In the genomic region with DNA sequence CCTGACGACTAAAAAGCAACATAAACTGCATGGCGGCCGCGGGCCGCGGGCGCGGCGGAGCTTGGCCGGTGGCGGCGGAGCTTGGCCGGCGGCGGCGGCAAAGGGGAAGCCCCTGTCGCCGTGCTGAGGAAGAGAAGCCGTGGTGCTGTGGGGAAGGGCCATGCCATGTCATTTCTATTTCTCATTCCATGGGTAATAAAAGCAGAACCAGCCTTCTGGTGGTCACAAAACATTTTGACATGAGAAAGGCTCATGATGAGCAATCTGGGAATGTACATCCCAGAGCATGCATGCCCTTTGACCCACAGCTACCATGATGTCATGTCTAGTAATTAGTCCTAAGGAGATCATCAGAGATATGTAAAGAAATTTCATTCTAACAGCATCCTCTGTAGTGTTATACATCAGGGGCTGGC, we compare ENCODE assay signal across 8 cellular contexts. TPM values are rescaled to one million over a fixed set of nuclear protein-coding genes. Genes with fewer than 3 reads are reported as not detected.
A peak's percentile ranks its signal among the peaks of the same experiment; 100 is the strongest.
DNase-seq lines count a peak whose midpoint lies in the region; ATAC-seq and TF ChIP-seq lines count a peak whose summit lies in the region.

No MANE protein-coding gene starts in this region.

- no peaks in the 10 kb centered on the region for H3K36me3 Mint-ChIP-seq in T-helper 1 cell treated with Interleukin-12 subunit alpha and Interleukin-12 subunit beta and Interleukin-4 antibody, amounts not matched to agents 30 μg/mL and 1 μg/mL, for 36 hours (ENCODE audit: low read depth)

- TF ChIP-seq CTCF in SK-N-SH (IDR thresholded peaks at IDR 0.05) = no peak

- no peaks in the 10 kb centered on the region for H3K9me3 Mint-ChIP-seq in T-helper 1 cell treated with Interleukin-12 subunit alpha and Interleukin-12 subunit beta and Interleukin-4 antibody, amounts not matched to agents 30 μg/mL and 1 μg/mL, for 36 hours

- H3K27me3 ChIP-seq in neuron (ENCODE audit: insufficient read depth, low read length) (no peaks in the 10 kb centered on the region), SK-N-SH (ENCODE audit: insufficient read depth) (no peaks in the 10 kb centered on the region)

- H3K9ac ChIP-seq in SK-N-SH = no peak overlapping the region

- H3K4me3 ChIP-seq in neuron (ENCODE audit: low read length) (peak overlapping the region; percentile 6), SK-N-SH (ENCODE audit: low read depth in 2 of 2, low read length in 1 of 2) (no peak overlapping the region)

- no peaks in the 10 kb centered on the region for H3K9me2 ChIP-seq in SK-N-SH

- no peak for TF ChIP-seq RAD21 in SK-N-SH (IDR thresholded peaks at IDR 0.05; ENCODE audit: low read length)

- no peaks in the 10 kb centered on the region for H3K79me2 ChIP-seq in SK-N-SH (ENCODE audit: insufficient read depth)

- no peak overlapping the region for H3K27ac Mint-ChIP-seq in T-helper 1 cell treated with Interleukin-12 subunit alpha and Interleukin-12 subunit beta and Interleukin-4 antibody, amounts not matched to agents 30 μg/mL and 1 μg/mL, for 36 hours

- no peaks in the 10 kb centered on the region for H4K20me1 ChIP-seq in SK-N-SH (ENCODE audit: insufficient read depth)

- H3K36me3 ChIP-seq in neuron (ENCODE audit: insufficient read depth, low read length) (no peaks in the 10 kb centered on the region), SK-N-SH (replicated peaks in 1 of 2; ENCODE audit: control insufficient read depth in 1 of 2, insufficient read depth in 2 of 2, low read length in 1 of 2) (no peaks in the 10 kb centered on the region)

- H2AFZ ChIP-seq in neuron (ENCODE audit: low read depth, low read length) = no peak overlapping the region
- no peak overlapping the region for H2AFZ ChIP-seq in SK-N-SH (ENCODE audit: low read depth)

- no peak overlapping the region for H3K4me2 ChIP-seq in SK-N-SH

- H3K4me1 Mint-ChIP-seq in T-helper 1 cell treated with Interleukin-12 subunit alpha and Interleukin-12 subunit beta and Interleukin-4 antibody, amounts not matched to agents 30 μg/mL and 1 μg/mL, for 36 hours (ENCODE audit: low read depth) = peaks cover 16% of the 10 kb centered on the region

- no peaks in the 10 kb centered on the region for H3K9me3 ChIP-seq in neuron (ENCODE audit: low read length)
- no peaks in the 10 kb centered on the region for H3K9me3 ChIP-seq in SK-N-SH

- no peaks in the 10 kb centered on the region for H3K4me1 ChIP-seq in neuron (ENCODE audit: insufficient read depth, low read length)
- H3K4me1 ChIP-seq in SK-N-SH (ENCODE audit: control insufficient read depth in 1 of 2, insufficient read depth in 2 of 2, low read depth in 1 of 2, low read length in 1 of 2) = peaks cover 3 to 14% of the 10 kb centered on the region in 2 experiments

- peak; percentile 65 for DNase-seq in activated CD8-positive, alpha-beta memory T cell treated with anti-CD3 and anti-CD28 coated beads for 24 hours
- DNase-seq in activated CD8-positive, alpha-beta memory T cell treated with anti-CD3 and anti-CD28 coated beads, Interleukin-2, amount 50 U/mL, for 4 hours = no peak
- DNase-seq in SK-N-SH (no peak), NCI-H2081 (lab: John Stamatoyannopoulos, UW) (no peak)

- TF ChIP-seq EP300 in SK-N-SH (IDR thresholded peaks at IDR 0.05; ENCODE audit: borderline replicate concordance in 1 of 2, low read depth in 1 of 2, low read length in 1 of 2) = no peak

- ATAC-seq in HG02970 (IDR thresholded peaks at IDR 0.05; ENCODE audit: low FRiP score, unreplicated experiment) = no peak

- 74% methylated on average over 19 of the region's 19 CpGs for WGBS in SK-N-SH (ENCODE audit: low lambda C conversion rate)

- POLR2A ChIA-PET in SK-N-SH (lab: Yijun Ruan, JAX) = no interaction called here

- H3K27me3 Mint-ChIP-seq in T-helper 1 cell treated with Interleukin-12 subunit alpha and Interleukin-12 subunit beta and Interleukin-4 antibody, amounts not matched to agents 30 μg/mL and 1 μg/mL, for 36 hours (ENCODE audit: low read depth) = peaks cover 43% of the 10 kb centered on the region

- H3K4me3 Mint-ChIP-seq in T-helper 1 cell treated with Interleukin-12 subunit alpha and Interleukin-12 subunit beta and Interleukin-4 antibody, amounts not matched to agents 30 μg/mL and 1 μg/mL, for 36 hours = peak overlapping the region; percentile 61

- H3K27ac ChIP-seq in cingulate gyrus (ENCODE audit: low read depth, low read length) (peak overlapping the region; percentile 29), SK-N-SH (ENCODE audit: low read depth in 2 of 2, low read length in 1 of 2) (no peak overlapping the region)

- CTCF ChIA-PET in SK-N-SH (lab: Yijun Ruan, JAX) = interaction anchor here (0.6 kb wide), 1 partner anchor 96 kb away, joined by 3 read pairs; no protein-coding TSS in a partner anchor

- H3F3A ChIP-seq in SK-N-SH (replicated peaks; ENCODE audit: insufficient read depth) = peaks cover 12% of the 10 kb centered on the region

TF ChIP-seq in SK-N-SH, 30 proteins besides CTCF, POLR2A, EP300 and RAD21:
- TF ChIP-seq TEAD4 (IDR thresholded peaks at IDR 0.05; ENCODE audit: borderline replicate concordance, insufficient read depth) = no peak

RNA-seq across cellular contexts. Expression of a gene that starts 23.9 kb away (rescaled TPM):
- 26.8 and 35.0 TPM in 2 replicates for polyA plus RNA-seq in SK-N-SH (2012; rRNA removed)
- 13.3 and 18.4 TPM in 2 replicates for polyA plus RNA-seq in SK-N-SH (2012; cell fraction: cytosol; rRNA removed)
- 83.7 and 92.5 TPM in 2 replicates for polyA plus RNA-seq in SK-N-SH (2012; cell fraction: nucleus; rRNA removed)

RNA-seq across cellular contexts. Expression of a gene that starts 47.1 kb away (rescaled TPM):
- polyA plus RNA-seq in SK-N-SH (2012; rRNA removed) = 0.15 and 0.21 TPM in 2 replicates
- polyA plus RNA-seq in SK-N-SH (2012; cell fraction: cytosol; rRNA removed) = 0.04 and 0.10 TPM in 2 replicates
- polyA plus RNA-seq in SK-N-SH (2012; cell fraction: nucleus; rRNA removed) = 0.12 and 0.31 TPM in 2 replicates
